In genomic region chr2:20651731-20652099, GRCh38 we compare ENCODE assay signal across 7 cellular contexts. TPM values are rescaled to one million over a fixed set of nuclear protein-coding genes. Genes with fewer than 3 reads are reported as not detected.
DNase-seq lines count a peak whose midpoint lies in the region; ATAC-seq lines count a peak whose summit lies in the region.

No MANE protein-coding gene starts in this region.

- H3K9me3 ChIP-seq in HUES64 (ENCODE audit: insufficient read depth, low read depth, low read length), result no peaks in the 10 kb centered on the region
- no peaks in the 10 kb centered on the region for H3K9me3 ChIP-seq in iPS-20b (ENCODE audit: insufficient read depth, low read depth, low read length)
- no peaks in the 10 kb centered on the region for H3K9me3 ChIP-seq in stomach smooth muscle (ENCODE audit: control insufficient read depth in 2 of 2, low read length in 2 of 2)

- POLR2A ChIA-PET in activated naive CD8-positive, alpha-beta T cell treated with anti-CD3 and anti-CD28 coated beads, Interleukin-2, amount 10 ng/mL, durations not matched to agents 7 days and 5 days (lab: Charles Lee), result interaction anchor here (1.2 to 2.3 kb wide), 8 partner anchors 9 to 300 kb away, joined by 4 to 10 read pairs (median 6); partner anchors contain the start of genes LDAH and RHOB

- H3K4me3 Mint-ChIP-seq in activated naive CD8-positive, alpha-beta T cell treated with anti-CD3 and anti-CD28 coated beads, Interleukin-2, amount 10 ng/mL, durations not matched to agents 7 days and 5 days, result peak overlapping the region; percentile 93

- H3K27ac ChIP-seq in HUES64 (ENCODE audit: low read depth, low read length), result no peak overlapping the region; the same call in 1 of the 2 replicates
- no peak overlapping the region for H3K27ac ChIP-seq in iPS-20b (ENCODE audit: low read length)
- H3K27ac ChIP-seq in stomach smooth muscle (ENCODE audit: low read length), result peak overlapping the region; percentile 97

- 69% methylated on average over 7 of the region's 7 CpGs for WGBS in HUES64

- peaks cover 2% of the 10 kb centered on the region for H3K36me3 Mint-ChIP-seq in activated naive CD8-positive, alpha-beta T cell treated with anti-CD3 and anti-CD28 coated beads, Interleukin-2, amount 10 ng/mL, durations not matched to agents 7 days and 5 days

- H3K9ac ChIP-seq in HUES64 (ENCODE audit: low read depth, low read length) (peak overlapping the region; percentile 77), iPS-20b (ENCODE audit: low read depth, low read length) (peak overlapping the region; percentile 84; the same call in 1 of the 2 replicates), stomach smooth muscle (ENCODE audit: low read length in 2 of 2) (peak overlapping the region; percentile 86 to 96)

- H3K27me3 ChIP-seq in HUES64 (ENCODE audit: insufficient read depth, low read length), result peaks cover 12% of the 10 kb centered on the region
- peaks cover 20% of the 10 kb centered on the region for H3K27me3 ChIP-seq in iPS-20b (ENCODE audit: insufficient read depth, low read length)
- peaks cover 0 to 2% of the 10 kb centered on the region in 2 donors for H3K27me3 ChIP-seq in stomach smooth muscle (ENCODE audit: control insufficient read depth in 1 of 2, insufficient read depth in 2 of 2, low read length in 2 of 2)

- ATAC-seq in activated naive CD8-positive, alpha-beta T cell treated with anti-CD3 and anti-CD28 coated beads, Interleukin-2, amount 10 ng/mL, durations not matched to agents 7 days and 5 days (ENCODE audit: low read depth), result no peak
- no peak for ATAC-seq in GM21723 (IDR thresholded peaks at IDR 0.05; ENCODE audit: unreplicated experiment)

- DNase-seq in activated naive CD8-positive, alpha-beta T cell treated with anti-CD3 and anti-CD28 coated beads, Interleukin-2, amount 10 ng/mL, durations not matched to agents 7 days and 5 days, result no peak
- no peak for DNase-seq in NCI-H1417 treated with DMSO at 0.1 percent for 48 hours (lab: John Stamatoyannopoulos, UW)
- DNase-seq in NCI-H526 treated with DMSO at 0.1 percent for 48 hours (lab: John Stamatoyannopoulos, UW), result no peak

- peaks cover 11% of the 10 kb centered on the region for H3K27me3 Mint-ChIP-seq in activated naive CD8-positive, alpha-beta T cell treated with anti-CD3 and anti-CD28 coated beads, Interleukin-2, amount 10 ng/mL, durations not matched to agents 7 days and 5 days

- H3K27ac Mint-ChIP-seq in activated naive CD8-positive, alpha-beta T cell treated with anti-CD3 and anti-CD28 coated beads, Interleukin-2, amount 10 ng/mL, durations not matched to agents 7 days and 5 days, result peak overlapping the region; percentile 94

- H3K4me3 ChIP-seq in HUES64 (ENCODE audit: low read length) (peak overlapping the region; percentile 81), iPS-20b (ENCODE audit: low read length) (peak overlapping the region; percentile 86), stomach smooth muscle (ENCODE audit: low read length in 2 of 2) (peak overlapping the region; percentile 66 to 98)

- H3K9me3 Mint-ChIP-seq in activated naive CD8-positive, alpha-beta T cell treated with anti-CD3 and anti-CD28 coated beads, Interleukin-2, amount 10 ng/mL, durations not matched to agents 7 days and 5 days, result no peaks in the 10 kb centered on the region

- H3K4me1 ChIP-seq in HUES64 (ENCODE audit: insufficient read depth, low read length), result peaks cover 8% of the 10 kb centered on the region; the same call in 1 of the 2 replicates
- peaks cover 14% of the 10 kb centered on the region; the same call in 1 of the 2 replicates for H3K4me1 ChIP-seq in iPS-20b (ENCODE audit: insufficient read depth, low read length)
- peaks cover 56% of the 10 kb centered on the region for H3K4me1 ChIP-seq in stomach smooth muscle (ENCODE audit: control insufficient read depth, insufficient read depth, low read length)

- H3K36me3 ChIP-seq in HUES64 (ENCODE audit: insufficient read depth, low read length) (no peaks in the 10 kb centered on the region), iPS-20b (ENCODE audit: insufficient read depth, low read depth, low read length) (no peaks in the 10 kb centered on the region), stomach smooth muscle (ENCODE audit: control insufficient read depth in 2 of 2, insufficient read depth in 2 of 2, low read length in 2 of 2) (peaks cover 0 to 2% of the 10 kb centered on the region in 2 donors)

- peaks cover 11% of the 10 kb centered on the region for H3K4me1 Mint-ChIP-seq in activated naive CD8-positive, alpha-beta T cell treated with anti-CD3 and anti-CD28 coated beads, Interleukin-2, amount 10 ng/mL, durations not matched to agents 7 days and 5 days

RNA-seq across cellular contexts. Expression of gene HS1BP3, which starts 0.8 kb away (rescaled TPM):
- polyA plus RNA-seq in HUES64 (2013, experiment 1 of 2), result 7.3 TPM
- polyA plus RNA-seq in HUES64 (2013, experiment 2 of 2), result 10.7 TPM
- total RNA-seq in activated naive CD8-positive, alpha-beta T cell treated with anti-CD3 and anti-CD28 coated beads, Interleukin-2, amount 10 ng/mL, durations not matched to agents 7 days and 5 days, result 10 to 100 TPM; 13.8 to 14.8 TPM

RNA-seq across cellular contexts. Expression of gene GDF7, which starts 15.2 kb away (rescaled TPM):
- polyA plus RNA-seq in HUES64 (2013, experiment 1 of 2), result 0.15 TPM
- 0.25 TPM for polyA plus RNA-seq in HUES64 (2013, experiment 2 of 2)
- not detected for total RNA-seq in activated naive CD8-positive, alpha-beta T cell treated with anti-CD3 and anti-CD28 coated beads, Interleukin-2, amount 10 ng/mL, durations not matched to agents 7 days and 5 days
